Comparison of ENCODE assay signal across 16 cellular contexts in the genomic region with DNA sequence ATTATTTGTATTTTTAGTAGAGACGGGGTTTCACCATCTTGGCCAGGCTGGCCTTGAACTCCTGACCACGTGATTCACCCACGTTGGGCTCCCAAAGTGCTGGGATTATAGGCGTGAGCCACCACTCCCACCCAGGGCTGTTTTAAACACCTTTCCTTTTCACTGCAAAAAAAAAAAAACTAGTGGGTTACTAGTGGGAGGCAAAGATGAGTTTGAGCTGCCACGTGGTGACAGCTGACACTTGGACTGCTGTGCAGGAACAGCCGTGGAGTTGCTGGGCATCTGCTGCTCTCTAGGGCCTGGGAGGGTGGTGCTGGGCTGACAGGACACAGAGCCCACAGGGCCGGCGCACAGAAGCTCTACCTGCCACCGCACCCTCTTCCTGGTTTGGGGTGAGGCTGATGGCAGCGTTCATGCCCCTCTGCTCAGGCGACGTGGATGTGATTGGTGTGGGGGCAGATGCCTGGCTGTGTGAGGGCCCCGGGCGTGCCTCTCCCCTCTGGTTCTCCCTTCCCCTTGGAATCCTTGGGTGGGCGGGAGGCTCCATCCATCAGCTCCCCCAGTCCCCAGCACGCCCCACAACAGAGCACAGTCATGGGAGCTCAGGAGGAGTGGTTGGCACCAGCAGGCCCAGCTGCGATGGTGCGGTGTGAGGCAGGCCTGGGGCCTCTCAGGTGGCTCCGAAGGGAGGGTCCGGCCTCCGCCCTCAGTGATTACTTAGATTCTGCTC. TPM values are rescaled to one million over a fixed set of nuclear protein-coding genes. Genes with fewer than 3 reads are reported as not detected.
DNase-seq lines count a peak whose midpoint lies in the region; ATAC-seq and TF ChIP-seq lines count a peak whose summit lies in the region.
"Had no signal": no experiment of that assay in that cellular context is flagged by ENCODE, and none has a peak within 500 bp of the region (broad histone marks: within the 10 kb centered on the region; RNA-seq: fewer than 3 reads in every experiment).

No MANE protein-coding gene starts in this region.

- peak overlapping the region; percentile 4 for H3K9ac ChIP-seq in neuronal stem cell (ENCODE audit: low read depth, low read length, poor library complexity)
- H3K9ac ChIP-seq: BLaER1 had no signal

- peaks cover 13% of the 10 kb centered on the region for H3K27me3 Mint-ChIP-seq in glutamatergic neuron (ENCODE audit: unreplicated experiment)
- peaks cover 3% of the 10 kb centered on the region for H3K27me3 Mint-ChIP-seq in activated naive CD4-positive, alpha-beta T cell treated with anti-CD3 and anti-CD28 coated beads, Interleukin-2, amount 10 ng/mL, durations not matched to agents 7 days and 5 days
- H3K27me3 Mint-ChIP-seq: CD8-positive, alpha-beta memory T cell had no signal

- H2BK15ac ChIP-seq in neuronal stem cell (ENCODE audit: low read length) = no peak overlapping the region

- H3K36me3 ChIP-seq in neuronal stem cell (replicated peaks in 1 of 2; ENCODE audit: control insufficient read depth in 2 of 2, insufficient read depth in 2 of 2, low read length in 2 of 2) = peaks cover 47 to 79% of the 10 kb centered on the region in 2 donors

- no peaks in the 10 kb centered on the region for H3K36me3 Mint-ChIP-seq in glutamatergic neuron (ENCODE audit: unreplicated experiment)
- peaks cover 21% of the 10 kb centered on the region for H3K36me3 Mint-ChIP-seq in activated naive CD4-positive, alpha-beta T cell treated with anti-CD3 and anti-CD28 coated beads, Interleukin-2, amount 10 ng/mL, durations not matched to agents 7 days and 5 days

- H3K27ac ChIP-seq in RWPE1 (peak overlapping the region; percentile 1; the same call in 1 of the 2 replicates), neuronal stem cell (replicated peaks; ENCODE audit: low read length) (no peak overlapping the region)
- H3K27ac ChIP-seq: BLaER1 had no signal

- no peak overlapping the region for H3K14ac ChIP-seq in neuronal stem cell (ENCODE audit: low read length)

- no peaks in the 10 kb centered on the region for H3K27me3 ChIP-seq in neuronal stem cell (ENCODE audit: control insufficient read depth in 3 of 3, insufficient read depth in 3 of 3, low read depth in 1 of 3, low read length in 3 of 3)
- H3K27me3 ChIP-seq: BLaER1 had no signal

- H3K23ac ChIP-seq in neuronal stem cell (ENCODE audit: low read depth, low read length, poor library complexity) = peak overlapping the region; percentile 73

- H3K4ac ChIP-seq in neuronal stem cell (ENCODE audit: low read length) = no peak overlapping the region

- peaks cover 21% of the 10 kb centered on the region for H3K79me1 ChIP-seq in neuronal stem cell (ENCODE audit: low read depth, low read length)

- H4K8ac ChIP-seq in neuronal stem cell (ENCODE audit: low read depth, low read length) = no peak overlapping the region

- H3K27ac Mint-ChIP-seq in glutamatergic neuron (ENCODE audit: unreplicated experiment) = peak overlapping the region; percentile 79
- no peak overlapping the region for H3K27ac Mint-ChIP-seq in activated naive CD4-positive, alpha-beta T cell treated with anti-CD3 and anti-CD28 coated beads, Interleukin-2, amount 10 ng/mL, durations not matched to agents 7 days and 5 days

- POLR2A ChIA-PET in RWPE1 (lab: Yijun Ruan, JAX; ENCODE audit: low non-redundant PET) = no interaction called here

- ATAC-seq in Right ventricle myocardium superior (ENCODE audit: poor library complexity) = no peak
- ATAC-seq in left ventricle myocardium superior = no peak
- ATAC-seq in sciatic nerve = no peak

- H3K18ac ChIP-seq in neuronal stem cell (ENCODE audit: low read length) = no peak overlapping the region

- peaks cover 17% of the 10 kb centered on the region for H3K4me1 Mint-ChIP-seq in glutamatergic neuron (ENCODE audit: low read depth, unreplicated experiment)
- H3K4me1 Mint-ChIP-seq in activated naive CD4-positive, alpha-beta T cell treated with anti-CD3 and anti-CD28 coated beads, Interleukin-2, amount 10 ng/mL, durations not matched to agents 7 days and 5 days = peaks cover 6% of the 10 kb centered on the region

- H2BK12ac ChIP-seq in neuronal stem cell (ENCODE audit: low read length) = peak overlapping the region; percentile 58

- no CpG with 5 or more reads among the region's 21 CpGs for WGBS in neuronal stem cell (ENCODE audit: extremely low coverage in 2 of 2, insufficient read length in 2 of 2, insufficient replicate concordance in 1 of 2), 2 donors

- TF ChIP-seq CTCF in RWPE1 (conservative IDR thresholded peaks at IDR 0.05; ENCODE audit: low read depth) = no peak
- no peak for TF ChIP-seq CTCF in glutamatergic neuron (IDR thresholded peaks at IDR 0.05; ENCODE audit: partially characterized antibody, unreplicated experiment)

- H2BK5ac ChIP-seq in neuronal stem cell (ENCODE audit: low read length) = no peak overlapping the region

- H3K9me3 Mint-ChIP-seq in glutamatergic neuron (ENCODE audit: unreplicated experiment) = peaks cover 11% of the 10 kb centered on the region
- H3K9me3 Mint-ChIP-seq in activated naive CD4-positive, alpha-beta T cell treated with anti-CD3 and anti-CD28 coated beads, Interleukin-2, amount 10 ng/mL, durations not matched to agents 7 days and 5 days = no peaks in the 10 kb centered on the region
- H3K9me3 Mint-ChIP-seq: CD8-positive, alpha-beta memory T cell had no signal

- no peak overlapping the region for H4K91ac ChIP-seq in neuronal stem cell (ENCODE audit: low read depth, low read length, poor library complexity)

- H3K4me2 ChIP-seq in neuronal stem cell (ENCODE audit: insufficient read depth, low read length, poor library complexity, severe bottlenecking) = no peak overlapping the region
- H3K4me2 ChIP-seq: BLaER1 had no signal

- CTCF ChIA-PET in RWPE1 (lab: Yijun Ruan, JAX) = interaction anchor here (0.6 to 1.2 kb wide), 4 partner anchors 18 to 171 kb away, joined by 3 to 8 read pairs (median 4); partner anchors contain the start of gene AJM1
- CTCF ChIA-PET in activated naive CD4-positive, alpha-beta T cell treated with anti-CD3 and anti-CD28 coated beads, Interleukin-2, amount 10 ng/mL, durations not matched to agents 7 days and 5 days (lab: Charles Lee) = no interaction called here

- peak overlapping the region in 1 of 2 donors; percentile 49 for H3K4me3 ChIP-seq in neuronal stem cell (ENCODE audit: low read length in 2 of 2)
- H3K4me3 ChIP-seq: BLaER1 had no signal

- H3K4me3 Mint-ChIP-seq in glutamatergic neuron (ENCODE audit: unreplicated experiment) = peak overlapping the region; percentile 42
- H3K4me3 Mint-ChIP-seq in activated naive CD4-positive, alpha-beta T cell treated with anti-CD3 and anti-CD28 coated beads, Interleukin-2, amount 10 ng/mL, durations not matched to agents 7 days and 5 days = no peak overlapping the region
- H3K4me3 Mint-ChIP-seq: CD8-positive, alpha-beta memory T cell had no signal

- H2AFZ ChIP-seq in neuronal stem cell (ENCODE audit: low read length) = no peak overlapping the region

- H2AK5ac ChIP-seq in neuronal stem cell (ENCODE audit: low read depth, low read length) = no peak overlapping the region

- no peaks in the 10 kb centered on the region for H3K9me3 ChIP-seq in neuronal stem cell (replicated peaks in 1 of 2; ENCODE audit: control insufficient read depth in 2 of 2, insufficient read depth in 1 of 2, low read depth in 1 of 2, low read length in 2 of 2)
- H3K9me3 ChIP-seq: BLaER1, Caco-2 had no signal

- peaks cover 0 to 6% of the 10 kb centered on the region in 2 donors for H3K4me1 ChIP-seq in neuronal stem cell (ENCODE audit: control insufficient read depth in 2 of 2, insufficient read depth in 1 of 2, low read depth in 1 of 2, low read length in 2 of 2)
- H3K4me1 ChIP-seq: BLaER1, Caco-2 had no signal

- peak; percentile 25 for DNase-seq in Right ventricle myocardium superior
- no peak for DNase-seq in left ventricle myocardium superior
- no peak for DNase-seq in RWPE1 (ENCODE audit: low spot score)
- peak; percentile 37 for DNase-seq in glutamatergic neuron
- DNase-seq in neuronal stem cell (ENCODE audit: low spot score) = no peak
- no peak for DNase-seq in activated naive CD4-positive, alpha-beta T cell treated with anti-CD3 and anti-CD28 coated beads, Interleukin-2, amount 10 ng/mL, durations not matched to agents 7 days and 5 days
- no peak for DNase-seq in sciatic nerve (ENCODE audit: low spot score)
- no peak for DNase-seq in SIG-M5 (lab: John Stamatoyannopoulos, UW)
- DNase-seq: 8988T; AML-193; Caco-2; CD8-positive, alpha-beta memory T cell; DND-41; GF-D8 had no signal

- intact Hi-C loops in Right ventricle myocardium superior (cut with DNase I) (no loop called here), left ventricle myocardium superior (cut with micrococcal nuclease) (no loop called here), sciatic nerve (cut with DNase I) (no loop called here)

- H2BK120ac ChIP-seq in neuronal stem cell (ENCODE audit: low read depth, low read length) = no peak overlapping the region

RNA-seq across cellular contexts. Expression of gene RABL6, which starts 16.9 kb away (rescaled TPM):
- total RNA-seq in Right ventricle myocardium superior = 68.0 TPM
- 73.0 TPM for total RNA-seq in left ventricle myocardium superior
- 149 TPM for total RNA-seq in glutamatergic neuron (ENCODE audit: unreplicated experiment)
- 115 TPM for polyA plus RNA-seq in neuronal stem cell (2013, experiment 1 of 2)
- polyA plus RNA-seq in neuronal stem cell (2013, experiment 2 of 2) = 112 TPM
- total RNA-seq in sciatic nerve = 46.9 TPM

RNA-seq across cellular contexts. Expression of gene AJM1, which starts 17.6 kb away (rescaled TPM):
- total RNA-seq in Right ventricle myocardium superior (7.3 TPM), left ventricle myocardium superior (9.1 TPM), glutamatergic neuron (ENCODE audit: unreplicated experiment) (15.3 TPM), sciatic nerve (3.1 TPM)
- 0.42 TPM for polyA plus RNA-seq in neuronal stem cell (2013, experiment 1 of 2)
- polyA plus RNA-seq in neuronal stem cell (2013, experiment 2 of 2) = 0.44 TPM

RNA-seq across cellular contexts. Expression of gene PHPT1, which starts 24.5 kb away (rescaled TPM):
- total RNA-seq in Right ventricle myocardium superior (345 TPM), left ventricle myocardium superior (357 TPM), glutamatergic neuron (ENCODE audit: unreplicated experiment) (101 TPM), sciatic nerve (76.4 TPM)
- polyA plus RNA-seq in neuronal stem cell (2013, experiment 1 of 2) = 230 TPM
- polyA plus RNA-seq in neuronal stem cell (2013, experiment 2 of 2) = 218 TPM

RNA-seq across cellular contexts. Expression of gene MAMDC4, which starts 27.5 kb away (rescaled TPM):
- total RNA-seq in Right ventricle myocardium superior = 13.2 TPM
- total RNA-seq in left ventricle myocardium superior = 12.9 TPM
- 17.6 TPM for total RNA-seq in glutamatergic neuron (ENCODE audit: unreplicated experiment)
- polyA plus RNA-seq in neuronal stem cell (2013, experiment 1 of 2) = 3.6 TPM
- polyA plus RNA-seq in neuronal stem cell (2013, experiment 2 of 2) = 3.2 TPM
- total RNA-seq in sciatic nerve = 3.0 TPM
- polyA plus RNA-seq: CD8-positive, alpha-beta memory T cell had no signal

RNA-seq across cellular contexts. Expression of gene CCDC183, which starts 28.5 kb away (rescaled TPM):
- 1.5 TPM for total RNA-seq in Right ventricle myocardium superior
- 2.2 TPM for total RNA-seq in left ventricle myocardium superior
- total RNA-seq in glutamatergic neuron (ENCODE audit: unreplicated experiment) = 20.0 TPM
- polyA plus RNA-seq in neuronal stem cell (2013, experiment 1 of 2) = 2.7 TPM
- 2.7 TPM for polyA plus RNA-seq in neuronal stem cell (2013, experiment 2 of 2)
- total RNA-seq in sciatic nerve = 2.5 TPM
- total RNA-seq: H4 had no signal

Comparison
In these comparisons a context has a peak if more than half of its experiments do, and no peak if none do; other contexts are left out.
1. DNase-seq: peak in Right ventricle myocardium superior (single experiment) and glutamatergic neuron (single experiment); none in left ventricle myocardium superior (single experiment), RWPE1 (single experiment), neuronal stem cell (single experiment), activated naive CD4-positive, alpha-beta T cell treated with anti-CD3 and anti-CD28 coated beads, Interleukin-2, amount 10 ng/mL, durations not matched to agents 7 days and 5 days (single experiment), sciatic nerve (single experiment) and SIG-M5 (single experiment).